ENCODE assay signal across 1 cellular context in genomic region chr20:47306095-47306494, GRCh38.
TF ChIP-seq lines count a peak whose summit lies in the region.

No MANE protein-coding gene starts in this region.

TF ChIP-seq in GM23338, 12 proteins besides CTCF, POLR2A, EP300 and RAD21 (continued from another document):
- no peak for TF ChIP-seq ZNF462 (CRISPR knock-in tag; IDR thresholded peaks at IDR 0.05)
- TF ChIP-seq CREB1 (CRISPR knock-in tag; IDR thresholded peaks at IDR 0.05; ENCODE audit: low read depth) = no peak
- TF ChIP-seq EZH2phosphoT487 (IDR thresholded peaks at IDR 0.05; ENCODE audit: unreplicated experiment) = no peak
- TF ChIP-seq POLR2AphosphoS5 (IDR thresholded peaks at IDR 0.05; ENCODE audit: low read depth) = no peak
- no peak for TF ChIP-seq EZH2 (IDR thresholded peaks at IDR 0.05; ENCODE audit: low read depth, unreplicated experiment)
- no peak for TF ChIP-seq JUNB (IDR thresholded peaks at IDR 0.05; ENCODE audit: unreplicated experiment)
